In the genomic region with DNA sequence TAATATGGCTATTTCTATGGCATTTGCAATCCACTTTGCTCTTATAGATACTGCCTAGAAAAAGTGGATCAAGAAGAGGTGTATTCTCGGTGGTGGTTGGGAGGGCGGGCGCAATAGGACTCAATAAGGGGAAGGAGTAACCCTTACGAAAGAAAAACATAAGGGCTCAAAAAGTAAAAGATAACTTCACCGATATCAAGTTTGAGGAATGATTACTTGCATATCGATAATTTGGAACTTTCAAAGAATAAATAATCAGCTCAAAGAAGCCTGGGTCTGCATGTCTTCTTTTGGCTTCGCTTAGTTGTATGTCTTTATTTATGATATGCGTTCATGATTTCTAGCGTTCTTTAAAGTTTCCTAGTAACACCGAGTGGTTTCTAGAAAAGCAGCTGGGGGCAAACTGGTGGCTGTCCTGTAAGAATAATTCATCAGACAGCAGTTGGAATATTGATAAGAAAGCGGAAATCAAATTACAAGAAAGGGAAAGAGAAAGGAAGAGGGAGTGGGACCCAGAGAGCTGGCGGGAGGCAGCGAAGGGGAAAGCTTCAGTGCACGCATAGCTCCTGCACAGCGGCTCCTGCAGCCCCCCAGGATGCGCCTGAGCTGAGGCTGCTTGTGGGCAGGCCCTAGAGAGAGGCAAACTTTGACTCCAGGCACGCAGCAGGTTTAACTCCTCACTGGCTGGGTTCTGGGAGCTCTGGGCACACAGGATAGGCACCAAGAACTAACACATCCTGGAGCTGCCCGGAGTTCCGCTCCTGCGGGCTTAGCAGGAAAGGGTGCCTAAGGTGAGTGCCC, we compare ENCODE assay signal across 11 cellular contexts. TPM values are rescaled to one million over a fixed set of nuclear protein-coding genes. Genes with fewer than 3 reads are reported as not detected.
DNase-seq lines count a peak whose midpoint lies in the region; ATAC-seq and TF ChIP-seq lines count a peak whose summit lies in the region.
"Had no signal": no experiment of that assay in that cellular context is flagged by ENCODE, and none has a peak within 500 bp of the region (broad histone marks: within the 10 kb centered on the region; RNA-seq: fewer than 3 reads in every experiment).

No MANE protein-coding gene starts in this region.

- H3K4me2 ChIP-seq in OCI-LY7 (ENCODE audit: low read length): no peak overlapping the region

- H3K9me3 ChIP-seq in breast epithelium (no peaks in the 10 kb centered on the region), suprapubic skin (no peaks in the 10 kb centered on the region), OCI-LY7 (ENCODE audit: low read length) (no peaks in the 10 kb centered on the region)
- H3K9me3 ChIP-seq: left lung, sigmoid colon had no signal

- no peak for ATAC-seq in activated naive CD8-positive, alpha-beta T cell treated with anti-CD3 and anti-CD28 coated beads, Interleukin-2, amount 10 ng/mL, durations not matched to agents 7 days and 5 days (ENCODE audit: low read depth)
- ATAC-seq: left lung had no signal

- H3K4me1 ChIP-seq in breast epithelium (peaks cover 4 to 5% of the 10 kb centered on the region in 2 donors), suprapubic skin (peaks cover 37% of the 10 kb centered on the region), OCI-LY7 (ENCODE audit: insufficient read depth, low read length, poor library complexity, severe bottlenecking) (peaks cover 6% of the 10 kb centered on the region)

- TF ChIP-seq EP300 in suprapubic skin (IDR thresholded peaks at IDR 0.05): no peak

- H3K9me3 Mint-ChIP-seq in MCF 10A (ENCODE audit: unreplicated experiment) (no peaks in the 10 kb centered on the region), immature natural killer cell (peaks cover 0 to 4% (median 0%) of the 10 kb centered on the region in 6 donors)
- H3K9me3 Mint-ChIP-seq in activated naive CD8-positive, alpha-beta T cell treated with anti-CD3 and anti-CD28 coated beads, Interleukin-2, amount 10 ng/mL, durations not matched to agents 7 days and 5 days: no peaks in the 10 kb centered on the region
- H3K9me3 Mint-ChIP-seq: activated T-helper 2 cell treated with anti-CD3 and anti-CD28 coated beads, Interferon-gamma antibody, Interleukin-2, Interleukin-4, amounts not matched to agents 10 μg/mL and 5 μg/mL and 100 μg/mL, durations not matched to agents 14 hours and 24 hours and 36 hours had no signal

- H3K79me2 ChIP-seq in OCI-LY7 (ENCODE audit: insufficient read depth, low read depth, low read length): no peaks in the 10 kb centered on the region

- BruUV-seq in MCF 10A (replicated peaks; lab: Mats Ljungman, UMichigan) (no TSS peak), OCI-LY7 (replicated peaks; lab: Mats Ljungman, UMichigan) (no TSS peak)

- H3K27me3 Mint-ChIP-seq in MCF 10A (ENCODE audit: insufficient read depth, unreplicated experiment) (peaks cover 70% of the 10 kb centered on the region), immature natural killer cell (ENCODE audit: low read depth in 3 of 3) (peaks cover 23 to 35% (median 28%) of the 10 kb centered on the region in 3 donors)
- H3K27me3 Mint-ChIP-seq in activated naive CD8-positive, alpha-beta T cell treated with anti-CD3 and anti-CD28 coated beads, Interleukin-2, amount 10 ng/mL, durations not matched to agents 7 days and 5 days: peaks cover 63% of the 10 kb centered on the region

- H3K9me2 ChIP-seq in OCI-LY7 (ENCODE audit: insufficient read depth, low read length): no peaks in the 10 kb centered on the region

- H3K27me3 ChIP-seq in breast epithelium: peaks cover 0 to 71% of the 10 kb centered on the region in 2 donors
- peaks cover 72% of the 10 kb centered on the region for H3K27me3 ChIP-seq in suprapubic skin

- H3K27ac ChIP-seq in breast epithelium (no peak overlapping the region), suprapubic skin (no peak overlapping the region), OCI-LY7 (ENCODE audit: low read depth, low read length, poor library complexity, severe bottlenecking) (no peak overlapping the region)
- H3K27ac ChIP-seq: left lung, sigmoid colon had no signal

- TF ChIP-seq CTCF in breast epithelium (IDR thresholded peaks at IDR 0.05): no peak
- no peak for TF ChIP-seq CTCF in MCF 10A (IDR thresholded peaks at IDR 0.05; ENCODE audit: unreplicated experiment)
- TF ChIP-seq CTCF in suprapubic skin (IDR thresholded peaks at IDR 0.05): no peak
- TF ChIP-seq CTCF in OCI-LY7 (conservative IDR thresholded peaks at IDR 0.05; ENCODE audit: low read length): no peak

- no peak for DNase-seq in breast epithelium (ENCODE audit: low spot score in 2 of 2)
- DNase-seq in MCF 10A (ENCODE audit: unreplicated experiment): no peak
- DNase-seq in activated naive CD8-positive, alpha-beta T cell treated with anti-CD3 and anti-CD28 coated beads, Interleukin-2, amount 10 ng/mL, durations not matched to agents 7 days and 5 days: no peak
- DNase-seq in immature natural killer cell: no peak
- DNase-seq in suprapubic skin (ENCODE audit: low spot score in 2 of 2): no peak
- no peak for DNase-seq in OCI-LY7 (ENCODE audit: low spot score)
- no peak for DNase-seq in COLO829 (ENCODE audit: low spot score)
- no peak for DNase-seq in stimulated activated CD4-positive, alpha-beta T cell treated with anti-CD3 and anti-CD28 coated beads, Interleukin-4, amount 100 ng/mL, for 24 hours
- DNase-seq: sigmoid colon had no signal

- H3K4me3 ChIP-seq in breast epithelium (peak overlapping the region in 2 of 3 donors; percentile 9 to 19), suprapubic skin (peak overlapping the region; percentile 28), OCI-LY7 (ENCODE audit: low read depth, low read length, poor library complexity, severe bottlenecking) (no peak overlapping the region)

- H4K20me1 ChIP-seq in OCI-LY7 (ENCODE audit: insufficient read depth, low read length): no peaks in the 10 kb centered on the region

- H3K36me3 ChIP-seq in breast epithelium: no peaks in the 10 kb centered on the region
- H3K36me3 ChIP-seq in suprapubic skin: no peaks in the 10 kb centered on the region
- no peaks in the 10 kb centered on the region for H3K36me3 ChIP-seq in OCI-LY7 (ENCODE audit: insufficient read depth, low read length)
- H3K36me3 ChIP-seq: left lung, sigmoid colon had no signal

- intact Hi-C loops in breast epithelium (cut with DNase I; ENCODE audit: low total_unique reads) (loop anchor here (5.0 kb wide), 1 partner anchor 73 kb away; no protein-coding TSS in a partner anchor), MCF 10A (cut with micrococcal nuclease) (no loop called here), OCI-LY7 (cut with micrococcal nuclease; ENCODE audit: unreplicated experiment) (no loop called here)

- 34% methylated on average over 20 of the region's 20 CpGs for WGBS in suprapubic skin

- no peaks in the 10 kb centered on the region for H3K36me3 Mint-ChIP-seq in MCF 10A (ENCODE audit: insufficient read depth, unreplicated experiment)
- no peaks in the 10 kb centered on the region for H3K36me3 Mint-ChIP-seq in activated naive CD8-positive, alpha-beta T cell treated with anti-CD3 and anti-CD28 coated beads, Interleukin-2, amount 10 ng/mL, durations not matched to agents 7 days and 5 days
- peaks cover 0 to 4% (median 0%) of the 10 kb centered on the region in 3 donors for H3K36me3 Mint-ChIP-seq in immature natural killer cell

- CTCF ChIA-PET in MCF 10A (lab: Yijun Ruan, JAX) (interaction anchor here (0.7 to 1.6 kb wide), 2 partner anchors 14 to 146 kb away, joined by 4 to 7 read pairs; no protein-coding TSS in a partner anchor), OCI-LY7 (lab: Charles Lee; ENCODE audit: unreplicated experiment) (no interaction called here)

- no peak overlapping the region for H3K27ac Mint-ChIP-seq in MCF 10A (ENCODE audit: low read depth, unreplicated experiment)
- H3K27ac Mint-ChIP-seq in activated naive CD8-positive, alpha-beta T cell treated with anti-CD3 and anti-CD28 coated beads, Interleukin-2, amount 10 ng/mL, durations not matched to agents 7 days and 5 days: no peak overlapping the region
- H3K27ac Mint-ChIP-seq in immature natural killer cell: no peak overlapping the region
- H3K27ac Mint-ChIP-seq: activated T-helper 2 cell treated with anti-CD3 and anti-CD28 coated beads, Interferon-gamma antibody, Interleukin-2, Interleukin-4, amounts not matched to agents 10 μg/mL and 5 μg/mL and 100 μg/mL, durations not matched to agents 14 hours and 24 hours and 36 hours had no signal

- TF ChIP-seq POLR2A in breast epithelium (IDR thresholded peaks at IDR 0.05): no peak
- TF ChIP-seq POLR2A in suprapubic skin (IDR thresholded peaks at IDR 0.05): no peak

- H3K4me3 Mint-ChIP-seq in MCF 10A (ENCODE audit: unreplicated experiment): no peak overlapping the region
- H3K4me3 Mint-ChIP-seq in activated naive CD8-positive, alpha-beta T cell treated with anti-CD3 and anti-CD28 coated beads, Interleukin-2, amount 10 ng/mL, durations not matched to agents 7 days and 5 days: peak overlapping the region; percentile 81
- H3K4me3 Mint-ChIP-seq in immature natural killer cell: peak overlapping the region; percentile 74 to 87 (median 77)

- H2AFZ ChIP-seq in OCI-LY7 (ENCODE audit: low read length): no peak overlapping the region

- POLR2A ChIA-PET in MCF 10A (lab: Yijun Ruan, JAX) (no interaction called here), OCI-LY7 (lab: Charles Lee) (interaction anchor here (0.7 to 1.0 kb wide), 4 partner anchors 9 to 1739 kb away, joined by 3 to 5 read pairs (median 4); a partner anchor contains a TSS)
- POLR2A ChIA-PET in activated naive CD8-positive, alpha-beta T cell treated with anti-CD3 and anti-CD28 coated beads, Interleukin-2, amount 10 ng/mL, durations not matched to agents 7 days and 5 days (lab: Charles Lee): interaction anchor here (0.5 kb wide), 1 partner anchor 29 kb away, joined by 3 read pairs; no protein-coding TSS in a partner anchor

- H3K4me1 Mint-ChIP-seq in MCF 10A (ENCODE audit: insufficient read depth, unreplicated experiment) (no peaks in the 10 kb centered on the region), immature natural killer cell (peaks cover 34 to 36% of the 10 kb centered on the region in 2 donors)
- H3K4me1 Mint-ChIP-seq in activated naive CD8-positive, alpha-beta T cell treated with anti-CD3 and anti-CD28 coated beads, Interleukin-2, amount 10 ng/mL, durations not matched to agents 7 days and 5 days: peaks cover 39% of the 10 kb centered on the region

RNA-seq across cellular contexts. Expression of a gene that starts 9.1 kb away (rescaled TPM):
- 10 to 100 TPM; 23.9 to 62.2 (median 46.2) TPM for total RNA-seq in breast epithelium
- total RNA-seq in MCF 10A (2022): 3.6 and 5.6 TPM in 2 replicates
- total RNA-seq in activated naive CD8-positive, alpha-beta T cell treated with anti-CD3 and anti-CD28 coated beads, Interleukin-2, amount 10 ng/mL, durations not matched to agents 7 days and 5 days: 10 to 100 TPM; 83.4 to 86.5 TPM
- 100 to 1,000 TPM in 1 of 3 donors, 10 to 100 TPM in 2; 52.2 to 113 (median 61.1) TPM for polyA plus RNA-seq in immature natural killer cell
- 10 to 100 TPM in 3 of 4 donors, 1 to 10 TPM in 1; 6.1 to 21.2 (median 15.2) TPM for total RNA-seq in suprapubic skin
- total RNA-seq in OCI-LY7 (2014; rRNA removed; shearing (Covaris generic)): 79.4 and 88.8 TPM in 2 replicates
- total RNA-seq in OCI-LY7 (2022): 78.2 and 81.2 TPM in 2 replicates
